Comparison of ENCODE assay signal across 11 cellular contexts in the genomic region with DNA sequence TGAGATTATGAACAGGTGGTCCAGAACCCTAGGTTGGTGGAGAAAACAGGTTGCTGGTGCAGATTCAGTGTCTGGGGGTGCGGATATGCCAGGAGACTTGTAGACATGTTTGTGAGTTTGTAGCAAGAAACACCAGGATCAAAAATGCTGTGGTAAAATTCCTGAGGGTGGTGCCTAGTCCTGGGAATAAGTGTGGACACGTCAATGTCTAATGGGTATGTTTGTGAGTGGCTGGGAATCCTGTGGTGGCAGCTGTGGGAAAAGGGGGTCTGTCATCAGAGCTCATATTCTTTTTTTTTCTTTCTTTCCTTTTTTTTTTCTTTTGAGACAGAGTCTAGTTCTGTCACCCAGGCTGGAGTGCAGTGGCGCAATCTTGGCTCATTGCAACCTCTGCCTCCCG. TPM values are rescaled to one million over a fixed set of nuclear protein-coding genes. Genes with fewer than 3 reads are reported as not detected.
A peak's percentile ranks its signal among the peaks of the same experiment; 100 is the strongest.
DNase-seq lines count a peak whose midpoint lies in the region; TF ChIP-seq lines count a peak whose summit lies in the region.
"Had no signal": no experiment of that assay in that cellular context is flagged by ENCODE, and none has a peak within 500 bp of the region (broad histone marks: within the 10 kb centered on the region; RNA-seq: fewer than 3 reads in every experiment).

No MANE protein-coding gene starts in this region.

- no peaks in the 10 kb centered on the region for H3K9me2 ChIP-seq in GM23248 (ENCODE audit: insufficient read depth)

- H3K4me1 Mint-ChIP-seq in activated naive CD8-positive, alpha-beta T cell treated with anti-CD3 and anti-CD28 coated beads for 36 hours = peaks cover 38% of the 10 kb centered on the region
- H3K4me1 Mint-ChIP-seq in progenitor cell of endocrine pancreas (ENCODE audit: low read depth) = peaks cover 33% of the 10 kb centered on the region

- no peak for TF ChIP-seq POLR2A in Peyer's patch (IDR thresholded peaks at IDR 0.05)

- peaks cover 19% of the 10 kb centered on the region for H3F3A ChIP-seq in GM23248 (ENCODE audit: insufficient read depth)

- peak overlapping the region; percentile 36; the same call in 1 of the 2 replicates for H2AFZ ChIP-seq in GM23248

- no peak for TF ChIP-seq CTCF in fibroblast of the aortic adventitia (IDR thresholded peaks at IDR 0.05; ENCODE audit: insufficient read depth, low read length)
- TF ChIP-seq CTCF in progenitor cell of endocrine pancreas (IDR thresholded peaks at IDR 0.05; ENCODE audit: unreplicated experiment) = no peak
- no peak for TF ChIP-seq CTCF in foreskin fibroblast (IDR thresholded peaks at IDR 0.05; ENCODE audit: low read depth, low read length)
- no peak for TF ChIP-seq CTCF in Peyer's patch (IDR thresholded peaks at IDR 0.05)

- in situ Hi-C loops in GM23248 (cut with MboI) = no loop called here
- in situ Hi-C loops in KBM-7 (cut with MboI; ENCODE audit: low pct_unique_long_range_greater_than_20kb, low sequenced_read_pairs) = no loop called here

- DNase-seq in GM23248 (peak; percentile 68), fibroblast of the aortic adventitia (ENCODE audit: low read depth) (peak; percentile 14), progenitor cell of endocrine pancreas (ENCODE audit: low spot score, unreplicated experiment) (no peak), foreskin fibroblast (no peak), Peyer's patch (no peak), KBM-7 (no peak)
- DNase-seq in activated naive CD8-positive, alpha-beta T cell treated with anti-CD3 and anti-CD28 coated beads for 36 hours = no peak
- DNase-seq: activated CD8-positive, alpha-beta memory T cell treated with anti-CD3 and anti-CD28 coated beads, Interleukin-2, amount 10 ng/mL, durations not matched to agents 7 days and 5 days had no signal

- H4K20me1 ChIP-seq in GM23248 (ENCODE audit: insufficient read depth) = no peaks in the 10 kb centered on the region

- no peak overlapping the region for H3K4me3 Mint-ChIP-seq in activated naive CD8-positive, alpha-beta T cell treated with anti-CD3 and anti-CD28 coated beads for 36 hours
- H3K4me3 Mint-ChIP-seq in progenitor cell of endocrine pancreas (ENCODE audit: low read depth) = no peak overlapping the region
- H3K4me3 Mint-ChIP-seq: activated CD8-positive, alpha-beta memory T cell treated with anti-CD3 and anti-CD28 coated beads, Interleukin-2, amount 10 ng/mL, durations not matched to agents 7 days and 5 days; CD14-positive monocyte; T-helper 2 cell treated with Interferon-gamma antibody and Interleukin-4, amounts not matched to agents 5 μg/mL and 100 μg/mL, for 36 hours had no signal

- H3K9me3 Mint-ChIP-seq in activated naive CD8-positive, alpha-beta T cell treated with anti-CD3 and anti-CD28 coated beads for 36 hours = peaks cover 32% of the 10 kb centered on the region
- H3K9me3 Mint-ChIP-seq in progenitor cell of endocrine pancreas (ENCODE audit: low read depth) = peaks cover 14% of the 10 kb centered on the region

- H3K27me3 Mint-ChIP-seq in activated naive CD8-positive, alpha-beta T cell treated with anti-CD3 and anti-CD28 coated beads for 36 hours = no peaks in the 10 kb centered on the region
- H3K27me3 Mint-ChIP-seq in progenitor cell of endocrine pancreas = no peaks in the 10 kb centered on the region
- H3K27me3 Mint-ChIP-seq: activated CD8-positive, alpha-beta memory T cell treated with anti-CD3 and anti-CD28 coated beads, Interleukin-2, amount 10 ng/mL, durations not matched to agents 7 days and 5 days had no signal

- peaks cover 97% of the 10 kb centered on the region for H3K79me2 ChIP-seq in GM23248 (ENCODE audit: insufficient read depth)

- H3K4me1 ChIP-seq in GM23248 (ENCODE audit: insufficient read depth) = peaks cover 26% of the 10 kb centered on the region
- H3K4me1 ChIP-seq in Peyer's patch = peaks cover 0 to under 1% (median 0%) of the 10 kb centered on the region in 4 donors

- 26 to 36% methylated on average over 4 of the region's 4 CpGs for WGBS in GM23248 (ENCODE audit: low coverage in 1 of 2, low lambda C conversion rate in 2 of 2, missing lambda C conversion rate in 2 of 2), 2 experiments

- H3K4me3 ChIP-seq in GM23248 = peak overlapping the region; percentile 41
- H3K4me3 ChIP-seq in fibroblast of the aortic adventitia (ENCODE audit: low read depth, low read length) = no peak overlapping the region
- no peak overlapping the region for H3K4me3 ChIP-seq in foreskin fibroblast (ENCODE audit: low read depth in 1 of 2, low read length in 2 of 2)
- no peak overlapping the region for H3K4me3 ChIP-seq in Peyer's patch
- H3K4me3 ChIP-seq: ascending aorta had no signal

- peak overlapping the region; percentile 93 for H3K27ac ChIP-seq in GM23248
- H3K27ac ChIP-seq in Peyer's patch = no peak overlapping the region
- H3K27ac ChIP-seq: ascending aorta had no signal

- H3K36me3 Mint-ChIP-seq in activated naive CD8-positive, alpha-beta T cell treated with anti-CD3 and anti-CD28 coated beads for 36 hours = peaks cover 90% of the 10 kb centered on the region
- peaks cover 25% of the 10 kb centered on the region for H3K36me3 Mint-ChIP-seq in progenitor cell of endocrine pancreas (ENCODE audit: insufficient read depth)

- H3K36me3 ChIP-seq in GM23248 (ENCODE audit: low read depth) = 0 out of 2 replicates have a peak, but pooled peaks cover 4% of the 10 kb centered on the region
- peaks cover 0 to 12% (median 0%) of the 10 kb centered on the region in 3 donors for H3K36me3 ChIP-seq in Peyer's patch

- H3K27me3 ChIP-seq in GM23248 (replicated peaks; ENCODE audit: insufficient read depth) = no peaks in the 10 kb centered on the region
- no peaks in the 10 kb centered on the region for H3K27me3 ChIP-seq in Peyer's patch
- H3K27me3 ChIP-seq: ascending aorta had no signal

- H3K9ac ChIP-seq in GM23248 = peak overlapping the region; percentile 78

- peak overlapping the region; percentile 7 for H3K27ac Mint-ChIP-seq in activated naive CD8-positive, alpha-beta T cell treated with anti-CD3 and anti-CD28 coated beads for 36 hours
- peak overlapping the region; percentile 64 for H3K27ac Mint-ChIP-seq in progenitor cell of endocrine pancreas
- H3K27ac Mint-ChIP-seq: activated CD8-positive, alpha-beta memory T cell treated with anti-CD3 and anti-CD28 coated beads, Interleukin-2, amount 10 ng/mL, durations not matched to agents 7 days and 5 days; T-helper 2 cell treated with Interferon-gamma antibody and Interleukin-4, amounts not matched to agents 5 μg/mL and 100 μg/mL, for 36 hours had no signal

- peak overlapping the region; percentile 45 for H3K4me2 ChIP-seq in GM23248 (ENCODE audit: unreplicated experiment)

- peaks cover 2% of the 10 kb centered on the region for H3K9me3 ChIP-seq in GM23248 (ENCODE audit: low read depth)
- H3K9me3 ChIP-seq in Peyer's patch = peaks cover 0 to 10% (median 0%) of the 10 kb centered on the region in 4 donors
- H3K9me3 ChIP-seq: ascending aorta had no signal

RNA-seq across cellular contexts. Expression of a gene that starts 7.2 kb away (rescaled TPM):
- 3.0 and 5.8 TPM in 2 replicates for total RNA-seq in GM23248 (2014; rRNA removed; shearing (Covaris generic))
- 2.1 and 2.3 TPM in 2 replicates for polyA plus RNA-seq in GM23248 (2016; fragmentation: Nextera tagmentation; extraction: Ambion mirVana)
- total RNA-seq in activated naive CD8-positive, alpha-beta T cell treated with anti-CD3 and anti-CD28 coated beads for 36 hours = 10 to 100 TPM; 12.1 to 12.7 TPM
- total RNA-seq in fibroblast of the aortic adventitia (ENCODE audit: low replicate concordance) (8.8 and 15.9 TPM in 2 replicates), progenitor cell of endocrine pancreas (35.1 and 38.5 TPM in 2 replicates), Peyer's patch (10 to 100 TPM; 13.1 to 20.6 (median 17.5) TPM)

RNA-seq across cellular contexts. Expression of a gene that starts 36.8 kb away (rescaled TPM):
- 6.7 and 10.6 TPM in 2 replicates for total RNA-seq in GM23248 (2014; rRNA removed; shearing (Covaris generic))
- 4.9 and 6.3 TPM in 2 replicates for polyA plus RNA-seq in GM23248 (2016; fragmentation: Nextera tagmentation; extraction: Ambion mirVana)
- 10 to 100 TPM in 1 of 2 experiments, 1 to 10 TPM in 1; 9.2 to 10.5 TPM for total RNA-seq in activated naive CD8-positive, alpha-beta T cell treated with anti-CD3 and anti-CD28 coated beads for 36 hours
- total RNA-seq in fibroblast of the aortic adventitia (ENCODE audit: low replicate concordance) (2.9 and 6.4 TPM in 2 replicates), progenitor cell of endocrine pancreas (71.7 and 71.8 TPM in 2 replicates), Peyer's patch (10 to 100 TPM in 2 of 4 donors, 1 to 10 TPM in 2; 1.8 to 18.2 (median 7.5) TPM)

Comparison
In these comparisons a context has a peak if more than half of its experiments do, and no peak if none do; other contexts are left out.
1. DNase-seq: peak in GM23248 (single experiment) and fibroblast of the aortic adventitia (single experiment); none in activated naive CD8-positive, alpha-beta T cell treated with anti-CD3 and anti-CD28 coated beads for 36 hours (single experiment), progenitor cell of endocrine pancreas (single experiment), foreskin fibroblast (0 of 2), Peyer's patch (0 of 3) and KBM-7 (single experiment).